21 cellular contexts compared by ENCODE assay signal in genomic region chr10:15374561-15374960, GRCh38. TPM values are rescaled to one million over a fixed set of nuclear protein-coding genes. Genes with fewer than 3 reads are reported as not detected.
A peak's percentile ranks its signal among the peaks of the same experiment; 100 is the strongest.
DNase-seq lines count a peak whose midpoint lies in the region; ATAC-seq and TF ChIP-seq lines count a peak whose summit lies in the region.
"Had no signal": no experiment of that assay in that cellular context is flagged by ENCODE, and none has a peak within 500 bp of the region (broad histone marks: within the 10 kb centered on the region; RNA-seq: fewer than 3 reads in every experiment).

No MANE protein-coding gene starts in this region.

- peak overlapping the region; percentile 78 for H3K27ac Mint-ChIP-seq in endothelial cell (ENCODE audit: unreplicated experiment)
- H3K27ac Mint-ChIP-seq in mesothelial cell of epicardium = peak overlapping the region; percentile 35
- H3K27ac Mint-ChIP-seq: CD8-positive, alpha-beta T cell had no signal

- H3K4me1 Mint-ChIP-seq in endothelial cell (ENCODE audit: unreplicated experiment) (peaks cover 28% of the 10 kb centered on the region), mesothelial cell of epicardium (peaks cover 22% of the 10 kb centered on the region)

- peaks cover 7% of the 10 kb centered on the region for H3K79me2 ChIP-seq in MM.1S (ENCODE audit: low read length)

- H3K4me3 ChIP-seq in MM.1S (ENCODE audit: low read length) = peak overlapping the region; percentile 31; the same call in 1 of the 2 replicates
- no peak overlapping the region for H3K4me3 ChIP-seq in upper lobe of left lung
- no peak overlapping the region for H3K4me3 ChIP-seq in breast epithelium
- H3K4me3 ChIP-seq: K562 had no signal

- H3F3A ChIP-seq in MM.1S (ENCODE audit: insufficient read depth, low read length) = peaks cover 20% of the 10 kb centered on the region

- TF ChIP-seq EP300 in upper lobe of left lung (IDR thresholded peaks at IDR 0.05) = no peak

- no peak for TF ChIP-seq POLR2A in upper lobe of left lung (IDR thresholded peaks at IDR 0.05)
- TF ChIP-seq POLR2A in breast epithelium (IDR thresholded peaks at IDR 0.05) = no peak

- H3K9me3 Mint-ChIP-seq in endothelial cell (ENCODE audit: unreplicated experiment) (no peaks in the 10 kb centered on the region), mesothelial cell of epicardium (no peaks in the 10 kb centered on the region)
- H3K9me3 Mint-ChIP-seq: CD8-positive, alpha-beta T cell had no signal

- H3K27me3 Mint-ChIP-seq in endothelial cell (ENCODE audit: unreplicated experiment) = peaks cover 7% of the 10 kb centered on the region
- no peaks in the 10 kb centered on the region for H3K27me3 Mint-ChIP-seq in mesothelial cell of epicardium (ENCODE audit: low read depth)

- H3K36me3 Mint-ChIP-seq in endothelial cell (ENCODE audit: low read depth, unreplicated experiment) = no peaks in the 10 kb centered on the region
- H3K36me3 Mint-ChIP-seq in mesothelial cell of epicardium = no peaks in the 10 kb centered on the region
- H3K36me3 Mint-ChIP-seq: CD8-positive, alpha-beta T cell had no signal

- H4K20me1 ChIP-seq in MM.1S (ENCODE audit: insufficient read depth, low read length) = no peaks in the 10 kb centered on the region

- no peaks in the 10 kb centered on the region for H3K27me3 ChIP-seq in MM.1S (replicated peaks; ENCODE audit: insufficient read depth, low read length)
- H3K27me3 ChIP-seq in upper lobe of left lung = peaks cover 0 to 2% (median 0%) of the 10 kb centered on the region in 4 donors
- H3K27me3 ChIP-seq in breast epithelium = no peaks in the 10 kb centered on the region

- intact Hi-C loops in breast epithelium (cut with DNase I; ENCODE audit: low total_unique reads) = no loop called here

- H3K9me3 ChIP-seq in MM.1S (replicated peaks; ENCODE audit: insufficient read depth, low read length) (no peaks in the 10 kb centered on the region), upper lobe of left lung (no peaks in the 10 kb centered on the region), breast epithelium (no peaks in the 10 kb centered on the region)
- H3K9me3 ChIP-seq: Caco-2 had no signal

- ATAC-seq in upper lobe of left lung (ENCODE audit: low FRiP score in 2 of 2) = no peak
- ATAC-seq: CD8-positive, alpha-beta T cell; HCT116; K562; Panc1 had no signal

- 15% methylated on average over 1 of the region's 1 CpG for WGBS in upper lobe of left lung, 2 donors

- TF ChIP-seq CTCF in MM.1S (IDR thresholded peaks at IDR 0.05; ENCODE audit: low read length) (no peak), endothelial cell (IDR thresholded peaks at IDR 0.05; ENCODE audit: unreplicated experiment) (no peak), mesothelial cell of epicardium (IDR thresholded peaks at IDR 0.05; ENCODE audit: unreplicated experiment) (no peak), upper lobe of left lung (IDR thresholded peaks at IDR 0.05) (no peak), breast epithelium (IDR thresholded peaks at IDR 0.05) (no peak)

- H3K4me1 ChIP-seq in MM.1S (ENCODE audit: low read length) = peaks cover 21% of the 10 kb centered on the region
- H3K4me1 ChIP-seq in upper lobe of left lung = peaks cover 6 to 12% (median 10%) of the 10 kb centered on the region in 4 donors
- no peaks in the 10 kb centered on the region for H3K4me1 ChIP-seq in breast epithelium

- no peak overlapping the region for H3K9ac ChIP-seq in MM.1S (ENCODE audit: low read length)

- H3K4me3 Mint-ChIP-seq in endothelial cell (ENCODE audit: unreplicated experiment) (no peak overlapping the region), mesothelial cell of epicardium (no peak overlapping the region)
- H3K4me3 Mint-ChIP-seq: CD8-positive, alpha-beta T cell had no signal

- H3K4me2 ChIP-seq in MM.1S (ENCODE audit: low read depth, low read length) = peak overlapping the region; percentile 70

- no peak overlapping the region for H2AFZ ChIP-seq in MM.1S (ENCODE audit: low read length)

- H3K9me2 ChIP-seq in MM.1S (replicated peaks; ENCODE audit: insufficient read depth, low read length) = no peaks in the 10 kb centered on the region

- H3K27ac ChIP-seq in MM.1S (ENCODE audit: low read length) = peak overlapping the region; percentile 68; the same call in 1 of the 2 replicates
- peak overlapping the region in 1 of 4 donors; percentile 23 for H3K27ac ChIP-seq in upper lobe of left lung
- H3K27ac ChIP-seq in breast epithelium = no peak overlapping the region
- H3K27ac ChIP-seq: RWPE1 had no signal

- DNase-seq in MM.1S = no peak
- DNase-seq in endothelial cell (ENCODE audit: low spot score) = no peak
- DNase-seq in mesothelial cell of epicardium (ENCODE audit: low spot score in 2 of 2, unreplicated experiment in 2 of 2) = no peak
- no peak for DNase-seq in upper lobe of left lung
- DNase-seq in NCI-H510A treated with DMSO at 0.1 percent for 48 hours (lab: John Stamatoyannopoulos, UW) = no peak
- no peak for DNase-seq in breast epithelium (ENCODE audit: low spot score in 2 of 2)
- no peak for DNase-seq in activated CD4-positive, alpha-beta T cell treated with anti-CD3 and anti-CD28 coated beads for 1 hour
- DNase-seq: C1 segment of cervical spinal cord; Caco-2; CD8-positive, alpha-beta T cell; GOT3; NCI-H1105 treated with DMSO at 0.1 percent for 48 hours; NCI-H2081; NCI-H2227 treated with DMSO at 0.1 percent for 48 hours; NCI-H69; SHP77 had no signal

- no peaks in the 10 kb centered on the region for H3K36me3 ChIP-seq in MM.1S (replicated peaks; ENCODE audit: insufficient read depth, low read length)
- H3K36me3 ChIP-seq in upper lobe of left lung = no peaks in the 10 kb centered on the region
- H3K36me3 ChIP-seq in breast epithelium = no peaks in the 10 kb centered on the region

RNA-seq across cellular contexts. Expression of gene FAM171A1, which starts 3.5 kb away (rescaled TPM):
- 113 TPM for total RNA-seq in endothelial cell (ENCODE audit: unreplicated experiment)
- 70.7 to 75.3 TPM (median 73.6 TPM) in 3 replicates for total RNA-seq in mesothelial cell of epicardium
- total RNA-seq in upper lobe of left lung = 10 to 100 TPM in 1 of 6 donors, 1 to 10 TPM in 5; 3.7 to 19.4 (median 7.2) TPM
- 10 to 100 TPM in 1 of 3 donors, 1 to 10 TPM in 2; 7.6 to 11.7 (median 9.5) TPM for total RNA-seq in breast epithelium
- total RNA-seq: OCI-LY7 had no signal
